8 cellular contexts compared by ENCODE assay signal in the genomic region with DNA sequence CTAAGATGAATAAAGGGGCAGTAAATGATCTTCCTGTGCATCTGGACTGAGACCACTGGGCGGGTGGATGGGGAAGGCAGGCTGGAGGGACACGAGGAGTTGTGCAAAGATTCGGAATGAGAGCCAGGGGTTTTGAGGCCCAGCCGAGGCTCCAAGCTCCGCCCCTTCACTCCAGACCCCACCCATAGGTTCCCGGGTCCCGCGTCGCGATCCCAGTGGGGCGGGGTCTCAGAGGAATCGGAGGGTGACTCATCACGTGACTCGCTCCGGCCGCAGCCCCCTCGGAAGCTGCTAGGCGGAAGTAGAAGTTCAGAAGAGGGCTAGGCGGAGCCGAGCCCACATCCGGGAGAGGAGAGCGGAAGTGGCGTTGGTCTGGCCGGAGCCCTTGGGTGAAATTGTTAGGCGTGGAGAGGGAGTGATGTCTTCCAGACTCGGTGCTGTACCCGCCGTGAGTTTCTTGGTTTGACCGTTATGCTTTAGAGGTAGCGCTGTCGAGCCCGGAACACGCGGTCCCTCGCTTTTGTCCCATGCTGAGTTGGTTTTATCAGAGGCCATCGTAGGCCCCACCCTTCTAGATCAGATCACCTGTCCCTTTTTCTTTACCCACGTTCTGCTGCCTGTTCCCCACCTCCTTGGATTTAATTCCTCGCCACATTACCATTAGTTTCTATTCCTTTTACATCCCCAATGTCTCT. TPM values are rescaled to one million over a fixed set of nuclear protein-coding genes. Genes with fewer than 3 reads are reported as not detected.
A peak's percentile ranks its signal among the peaks of the same experiment; 100 is the strongest.
DNase-seq lines count a peak whose midpoint lies in the region; ATAC-seq and TF ChIP-seq lines count a peak whose summit lies in the region.

A gene with protein sequence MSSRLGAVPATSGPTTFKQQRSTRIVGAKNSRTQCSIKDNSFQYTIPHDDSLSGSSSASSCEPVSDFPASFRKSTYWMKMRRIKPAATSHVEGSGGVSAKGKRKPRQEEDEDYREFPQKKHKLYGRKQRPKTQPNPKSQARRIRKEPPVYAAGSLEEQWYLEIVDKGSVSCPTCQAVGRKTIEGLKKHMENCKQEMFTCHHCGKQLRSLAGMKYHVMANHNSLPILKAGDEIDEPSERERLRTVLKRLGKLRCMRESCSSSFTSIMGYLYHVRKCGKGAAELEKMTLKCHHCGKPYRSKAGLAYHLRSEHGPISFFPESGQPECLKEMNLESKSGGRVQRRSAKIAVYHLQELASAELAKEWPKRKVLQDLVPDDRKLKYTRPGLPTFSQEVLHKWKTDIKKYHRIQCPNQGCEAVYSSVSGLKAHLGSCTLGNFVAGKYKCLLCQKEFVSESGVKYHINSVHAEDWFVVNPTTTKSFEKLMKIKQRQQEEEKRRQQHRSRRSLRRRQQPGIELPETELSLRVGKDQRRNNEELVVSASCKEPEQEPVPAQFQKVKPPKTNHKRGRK (plus strand): TSS at position 348 of the 695 bp plus-strand sequence. CDS start 71 bp downstream, at position 419.

- H3K4me1 ChIP-seq in DOHH2 (ENCODE audit: control insufficient read depth, low read length) = peaks cover 27% of the 10 kb centered on the region

- H3K9me2 ChIP-seq in DOHH2 (replicated peaks; ENCODE audit: control insufficient read depth, low read length) = no peaks in the 10 kb centered on the region

- intact Hi-C loops in activated T-helper 1 cell treated with anti-CD3 and anti-CD28 coated beads, Interleukin-12 subunit alpha, Interleukin-12 subunit beta, Interleukin-2, Interleukin-4 antibody, amounts not matched to agents 30 ng/mL and 10 ng/mL and 1 ng/mL, durations not matched to agents 14 hours and 24 hours and 36 hours (cut with micrococcal nuclease) = loop anchor here (1.0 to 2.0 kb wide), 5 partner anchors 46 to 154 kb away; partner anchors contain the start of genes CCDC121, GPN1, IFT172 and NRBP1

- H3F3A ChIP-seq in DOHH2 (ENCODE audit: control insufficient read depth, insufficient read depth) = no peaks in the 10 kb centered on the region

- H3K27ac ChIP-seq in DOHH2 (ENCODE audit: low read depth, low read length) (peak within 1 kb of the TSS; percentile 63), KOPT-K1 (ENCODE audit: low read depth, low read length, poor library complexity, severe bottlenecking) (peak within 1 kb of the TSS; percentile 71)

- H3K9me3 ChIP-seq in DOHH2 (ENCODE audit: control insufficient read depth, insufficient read depth, low read length) (no peaks in the 10 kb centered on the region), KOPT-K1 (ENCODE audit: insufficient read depth, low read length, poor library complexity, severe bottlenecking) (peaks cover 11% of the 10 kb centered on the region)

- H3K36me3 ChIP-seq in DOHH2 (ENCODE audit: control insufficient read depth, low read length) (peaks cover 25% of the 10 kb centered on the region; the same call in 1 of the 2 replicates), KOPT-K1 (ENCODE audit: insufficient read depth, low read length) (no peaks in the 10 kb centered on the region; the same call in 1 of the 2 replicates)

- peak; percentile 94 for DNase-seq in RPMI7951 (ENCODE audit: low read depth)
- DNase-seq in activated T-helper 1 cell treated with anti-CD3 and anti-CD28 coated beads, Interleukin-12 subunit alpha, Interleukin-12 subunit beta, Interleukin-2, Interleukin-4 antibody, amounts not matched to agents 30 ng/mL and 10 ng/mL and 1 ng/mL, durations not matched to agents 14 hours and 24 hours and 36 hours (ENCODE audit: low spot score) = peak; percentile 75
- DNase-seq in fibroblast of peridontal ligament (ENCODE audit: extremely low read depth) = peak; percentile 90
- DNase-seq in naive thymus-derived CD8-positive, alpha-beta T cell = peak; percentile 58 to 91 (median 74)
- peak; percentile 89 for DNase-seq in stimulated activated naive B cell treated with anti-CD40 and anti-IgM and Interleukin-4, amounts not matched to agents 10 μg/mL and 1 μg/mL and 100 μg/mL, for 72 hours

- H3K27me3 ChIP-seq in DOHH2 (ENCODE audit: control insufficient read depth, low read length) = no peaks in the 10 kb centered on the region

- no peaks in the 10 kb centered on the region; the same call in 1 of the 2 replicates for H4K20me1 ChIP-seq in DOHH2 (ENCODE audit: control insufficient read depth, insufficient read depth, low read depth, low read length)

- H3K36me3 Mint-ChIP-seq in activated T-helper 1 cell treated with anti-CD3 and anti-CD28 coated beads, Interleukin-12 subunit alpha, Interleukin-12 subunit beta, Interleukin-2, Interleukin-4 antibody, amounts not matched to agents 30 ng/mL and 10 ng/mL and 1 ng/mL, durations not matched to agents 14 hours and 24 hours and 36 hours (ENCODE audit: low read depth) = peaks cover 28% of the 10 kb centered on the region
- H3K36me3 Mint-ChIP-seq in naive thymus-derived CD8-positive, alpha-beta T cell = peaks cover 14 to 17% (median 16%) of the 10 kb centered on the region in 3 donors
- H3K36me3 Mint-ChIP-seq in stimulated activated naive B cell treated with anti-CD40 and anti-IgM and Interleukin-4, amounts not matched to agents 10 μg/mL and 1 μg/mL and 100 μg/mL, for 72 hours = peaks cover 15 to 46% of the 10 kb centered on the region in 2 donors

- peaks cover 7% of the 10 kb centered on the region for H3K27me3 Mint-ChIP-seq in activated T-helper 1 cell treated with anti-CD3 and anti-CD28 coated beads, Interleukin-12 subunit alpha, Interleukin-12 subunit beta, Interleukin-2, Interleukin-4 antibody, amounts not matched to agents 30 ng/mL and 10 ng/mL and 1 ng/mL, durations not matched to agents 14 hours and 24 hours and 36 hours (ENCODE audit: insufficient read depth)
- no peaks in the 10 kb centered on the region for H3K27me3 Mint-ChIP-seq in naive thymus-derived CD8-positive, alpha-beta T cell
- no peaks in the 10 kb centered on the region for H3K27me3 Mint-ChIP-seq in stimulated activated naive B cell treated with anti-CD40 and anti-IgM and Interleukin-4, amounts not matched to agents 10 μg/mL and 1 μg/mL and 100 μg/mL, for 72 hours

- H3K27ac Mint-ChIP-seq in activated T-helper 1 cell treated with anti-CD3 and anti-CD28 coated beads, Interleukin-12 subunit alpha, Interleukin-12 subunit beta, Interleukin-2, Interleukin-4 antibody, amounts not matched to agents 30 ng/mL and 10 ng/mL and 1 ng/mL, durations not matched to agents 14 hours and 24 hours and 36 hours = peak within 1 kb of the TSS; percentile 79
- peak within 1 kb of the TSS; percentile 92 to 98 (median 96) for H3K27ac Mint-ChIP-seq in naive thymus-derived CD8-positive, alpha-beta T cell
- peak within 1 kb of the TSS; percentile 96 for H3K27ac Mint-ChIP-seq in stimulated activated naive B cell treated with anti-CD40 and anti-IgM and Interleukin-4, amounts not matched to agents 10 μg/mL and 1 μg/mL and 100 μg/mL, for 72 hours

- peaks cover 45% of the 10 kb centered on the region for H3K4me1 Mint-ChIP-seq in activated T-helper 1 cell treated with anti-CD3 and anti-CD28 coated beads, Interleukin-12 subunit alpha, Interleukin-12 subunit beta, Interleukin-2, Interleukin-4 antibody, amounts not matched to agents 30 ng/mL and 10 ng/mL and 1 ng/mL, durations not matched to agents 14 hours and 24 hours and 36 hours (ENCODE audit: low read depth)
- H3K4me1 Mint-ChIP-seq in naive thymus-derived CD8-positive, alpha-beta T cell = peaks cover 34 to 60% (median 52%) of the 10 kb centered on the region in 4 donors
- H3K4me1 Mint-ChIP-seq in stimulated activated naive B cell treated with anti-CD40 and anti-IgM and Interleukin-4, amounts not matched to agents 10 μg/mL and 1 μg/mL and 100 μg/mL, for 72 hours = peaks cover 29 to 46% of the 10 kb centered on the region in 2 donors

- ATAC-seq in GM21786 (IDR thresholded peaks at IDR 0.05; ENCODE audit: unreplicated experiment) = peak; percentile 93
- ATAC-seq in naive thymus-derived CD8-positive, alpha-beta T cell = peak; percentile 86 to 90
- peak; percentile 97 to 98 for ATAC-seq in stimulated activated naive B cell treated with anti-CD40 and anti-IgM and Interleukin-4, amounts not matched to agents 10 μg/mL and 1 μg/mL and 100 μg/mL, for 72 hours (replicated peaks)

- POLR2A ChIA-PET in naive thymus-derived CD8-positive, alpha-beta T cell (lab: Charles Lee) = interaction anchor here (0.8 to 2.1 kb wide), 3 partner anchors 9 to 81 kb away, joined by 4 to 6 read pairs (median 4); partner anchors contain the start of genes SLC4A1AP and SUPT7L

- peak within 1 kb of the TSS; percentile 93 for H3K4me3 ChIP-seq in DOHH2 (ENCODE audit: low read length)

- H3K79me2 ChIP-seq in DOHH2 (ENCODE audit: control insufficient read depth, low read length) = peaks cover 50% of the 10 kb centered on the region

- peaks cover 4% of the 10 kb centered on the region for H3K9me3 Mint-ChIP-seq in activated T-helper 1 cell treated with anti-CD3 and anti-CD28 coated beads, Interleukin-12 subunit alpha, Interleukin-12 subunit beta, Interleukin-2, Interleukin-4 antibody, amounts not matched to agents 30 ng/mL and 10 ng/mL and 1 ng/mL, durations not matched to agents 14 hours and 24 hours and 36 hours
- peaks cover 0 to 21% (median 10%) of the 10 kb centered on the region in 9 donors for H3K9me3 Mint-ChIP-seq in naive thymus-derived CD8-positive, alpha-beta T cell
- H3K9me3 Mint-ChIP-seq in stimulated activated naive B cell treated with anti-CD40 and anti-IgM and Interleukin-4, amounts not matched to agents 10 μg/mL and 1 μg/mL and 100 μg/mL, for 72 hours = peaks cover 2 to 3% of the 10 kb centered on the region in 2 donors

- no peak for TF ChIP-seq CTCF in DOHH2 (IDR thresholded peaks at IDR 0.05; ENCODE audit: low read depth, low read length, poor library complexity, severe bottlenecking)

- H3K4me3 Mint-ChIP-seq in activated T-helper 1 cell treated with anti-CD3 and anti-CD28 coated beads, Interleukin-12 subunit alpha, Interleukin-12 subunit beta, Interleukin-2, Interleukin-4 antibody, amounts not matched to agents 30 ng/mL and 10 ng/mL and 1 ng/mL, durations not matched to agents 14 hours and 24 hours and 36 hours = peak within 1 kb of the TSS; percentile 86
- peak within 1 kb of the TSS; percentile 86 to 99 (median 95) for H3K4me3 Mint-ChIP-seq in naive thymus-derived CD8-positive, alpha-beta T cell
- peak within 1 kb of the TSS; percentile 87 to 94 for H3K4me3 Mint-ChIP-seq in stimulated activated naive B cell treated with anti-CD40 and anti-IgM and Interleukin-4, amounts not matched to agents 10 μg/mL and 1 μg/mL and 100 μg/mL, for 72 hours

- H3K4me2 ChIP-seq in DOHH2 (ENCODE audit: low read length) = peak within 1 kb of the TSS; percentile 66

RNA-seq across cellular contexts. Expression of the gene that starts here (rescaled TPM):
- 19.8 and 20.5 TPM in 2 replicates for total RNA-seq in RPMI7951 (2014; rRNA removed; shearing (Covaris generic))
- 24.6 and 25.0 TPM in 2 replicates for total RNA-seq in activated T-helper 1 cell treated with anti-CD3 and anti-CD28 coated beads, Interleukin-12 subunit alpha, Interleukin-12 subunit beta, Interleukin-2, Interleukin-4 antibody, amounts not matched to agents 30 ng/mL and 10 ng/mL and 1 ng/mL, durations not matched to agents 14 hours and 24 hours and 36 hours
- 10 to 100 TPM; 68.1 to 73.5 TPM for total RNA-seq in naive thymus-derived CD8-positive, alpha-beta T cell
- 10 to 100 TPM; 35.3 to 58.9 (median 50.1) TPM for polyA plus RNA-seq in naive thymus-derived CD8-positive, alpha-beta T cell

Comparison
In these comparisons a context has a peak if more than half of its experiments do, and no peak if none do; other contexts are left out.
1. Peak in every context shown above with its lines: DNase-seq, ATAC-seq, H3K4me3 ChIP-seq and H3K27ac ChIP-seq.